ENCODE assay signal across 10 cellular contexts in the genomic region with DNA sequence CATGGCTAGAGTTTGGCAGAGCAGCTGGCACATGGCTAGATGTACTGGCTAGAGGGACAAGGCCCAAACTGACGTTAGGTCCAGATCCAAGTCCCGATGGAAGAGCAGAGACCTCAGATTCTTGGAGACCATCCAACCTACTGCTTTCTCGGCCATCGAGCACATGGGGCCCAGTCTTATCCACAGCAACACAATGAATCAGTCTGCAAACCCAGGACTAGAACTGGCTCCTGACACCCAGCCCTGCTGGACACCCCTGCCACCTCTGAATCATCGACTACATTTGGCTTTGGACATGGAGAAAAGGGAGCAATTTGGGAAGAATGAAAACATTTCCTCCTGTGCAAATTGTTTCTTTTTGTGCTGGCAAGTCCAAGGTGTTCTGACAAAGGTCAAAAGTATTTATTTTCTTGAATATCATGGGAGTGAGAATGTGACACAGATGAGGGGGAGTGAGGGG. TPM values are rescaled to one million over a fixed set of nuclear protein-coding genes. Genes with fewer than 3 reads are reported as not detected.
A peak's percentile ranks its signal among the peaks of the same experiment; 100 is the strongest.
DNase-seq lines count a peak whose midpoint lies in the region; ATAC-seq and TF ChIP-seq lines count a peak whose summit lies in the region.
"Had no signal": no experiment of that assay in that cellular context is flagged by ENCODE, and none has a peak within 500 bp of the region (broad histone marks: within the 10 kb centered on the region; RNA-seq: fewer than 3 reads in every experiment).

No MANE protein-coding gene starts in this region.

- H3K27me3 Mint-ChIP-seq in MCF 10A (ENCODE audit: insufficient read depth, unreplicated experiment): peaks cover 13% of the 10 kb centered on the region

- peak; percentile 64 for DNase-seq in MCF 10A (ENCODE audit: unreplicated experiment)
- DNase-seq in breast epithelium (ENCODE audit: low spot score in 2 of 2): no peak
- DNase-seq in cardiac fibroblast (ENCODE audit: low read depth in 2 of 2): peak; percentile 69 to 73
- DNase-seq in left lobe of liver (ENCODE audit: low spot score): no peak
- no peak for DNase-seq in mesenteric fat pad (ENCODE audit: low spot score)
- DNase-seq in activated CD4-positive, CD25-positive, alpha-beta regulatory T cell treated with anti-CD3 and anti-CD28 coated beads, Interleukin-2, amount 50 U/mL, for 72 hours: no peak
- no peak for DNase-seq in NCI-H1694 treated with DMSO at 0.1 percent for 48 hours (lab: John Stamatoyannopoulos, UW)
- DNase-seq in NCI-H2196 treated with DMSO at 0.1 percent for 48 hours (lab: John Stamatoyannopoulos, UW; ENCODE audit: unreplicated experiment): no peak
- DNase-seq: activated CD8-positive, alpha-beta memory T cell treated with anti-CD3 and anti-CD28 coated beads for 24 hours had no signal

- CTCF ChIA-PET in MCF 10A (lab: Yijun Ruan, JAX): interaction anchor here (0.7 to 2.5 kb wide), 6 partner anchors 65 to 176 kb away, joined by 3 to 33 read pairs (median 6); no protein-coding TSS in a partner anchor

- TF ChIP-seq POLR2A in breast epithelium (IDR thresholded peaks at IDR 0.05): no peak

- H3K27me3 ChIP-seq in breast epithelium: no peaks in the 10 kb centered on the region

- TF ChIP-seq CTCF in MCF 10A (IDR thresholded peaks at IDR 0.05; ENCODE audit: unreplicated experiment) (no peak), breast epithelium (IDR thresholded peaks at IDR 0.05) (no peak), cardiac fibroblast (IDR thresholded peaks at IDR 0.05; ENCODE audit: low read depth, low read length) (no peak)

- ATAC-seq in left lobe of liver: peak; percentile 40

- intact Hi-C loops in MCF 10A (cut with micrococcal nuclease) (no loop called here), breast epithelium (cut with DNase I; ENCODE audit: low total_unique reads) (loop anchor here (10.0 kb wide), 1 partner anchor 177 kb away; no protein-coding TSS in a partner anchor)

- H3K36me3 Mint-ChIP-seq in MCF 10A (ENCODE audit: insufficient read depth, unreplicated experiment): no peaks in the 10 kb centered on the region

- no peaks in the 10 kb centered on the region for H3K4me1 ChIP-seq in breast epithelium

- no peaks in the 10 kb centered on the region for H3K9me3 ChIP-seq in breast epithelium

- no peaks in the 10 kb centered on the region for H3K36me3 ChIP-seq in breast epithelium

- peaks cover 16% of the 10 kb centered on the region for H3K4me1 Mint-ChIP-seq in MCF 10A (ENCODE audit: insufficient read depth, unreplicated experiment)

- no peak overlapping the region for H3K4me3 Mint-ChIP-seq in MCF 10A (ENCODE audit: unreplicated experiment)

- no peak overlapping the region for H3K27ac Mint-ChIP-seq in MCF 10A (ENCODE audit: low read depth, unreplicated experiment)

- peaks cover 4% of the 10 kb centered on the region for H3K9me3 Mint-ChIP-seq in MCF 10A (ENCODE audit: unreplicated experiment)

- POLR2A ChIA-PET in MCF 10A (lab: Yijun Ruan, JAX): no interaction called here

- no TSS peak for BruUV-seq in MCF 10A (replicated peaks; lab: Mats Ljungman, UMichigan)

- peak overlapping the region in 1 of 2 donors; percentile 50 for H3K27ac ChIP-seq in breast epithelium
- H3K27ac ChIP-seq: SK-N-MC had no signal

- H3K4me3 ChIP-seq in breast epithelium (no peak overlapping the region), cardiac fibroblast (replicated peaks in 1 of 2; ENCODE audit: low read depth in 2 of 2, low read length in 2 of 2) (no peak overlapping the region)
- H3K4me3 ChIP-seq: SK-N-MC had no signal

RNA-seq across cellular contexts. Expression of a gene that starts 23.9 kb away (rescaled TPM):
- total RNA-seq in MCF 10A (2022) (235 and 250 TPM in 2 replicates), breast epithelium (100 to 1,000 TPM; 125 to 155 (median 139) TPM), left lobe of liver (52.5 TPM), mesenteric fat pad (182 TPM)

RNA-seq across cellular contexts. Expression of a gene that starts 48.3 kb away (rescaled TPM):
- total RNA-seq in MCF 10A (2022) (150 and 182 TPM in 2 replicates), breast epithelium (10 to 100 TPM in 2 of 3 donors, 1 to 10 TPM in 1; 6.9 to 55.3 (median 28.8) TPM), left lobe of liver (37.3 TPM), mesenteric fat pad (10.1 TPM)

RNA-seq across cellular contexts. Expression of a gene that starts 51.2 kb away (rescaled TPM):
- total RNA-seq in MCF 10A (2022) (not detected in 2 replicates), breast epithelium (1 to 10 TPM in 1 of 3 donors, under 1 TPM in 2; 0.66 to 1.8 (median 0.96) TPM), left lobe of liver (not detected), mesenteric fat pad (0.29 TPM)

Comparison
In these comparisons a context has a peak if more than half of its experiments do, and no peak if none do; other contexts are left out.
1. DNase-seq: peak in MCF 10A (single experiment) and cardiac fibroblast (2 of 2); none in breast epithelium (0 of 2), left lobe of liver (single experiment), mesenteric fat pad (single experiment), activated CD4-positive, CD25-positive, alpha-beta regulatory T cell treated with anti-CD3 and anti-CD28 coated beads, Interleukin-2, amount 50 U/mL, for 72 hours (single experiment), NCI-H1694 treated with DMSO at 0.1 percent for 48 hours (single experiment) and NCI-H2196 treated with DMSO at 0.1 percent for 48 hours (single experiment).